ENCODE assay signal across 9 cellular contexts in the genomic region with DNA sequence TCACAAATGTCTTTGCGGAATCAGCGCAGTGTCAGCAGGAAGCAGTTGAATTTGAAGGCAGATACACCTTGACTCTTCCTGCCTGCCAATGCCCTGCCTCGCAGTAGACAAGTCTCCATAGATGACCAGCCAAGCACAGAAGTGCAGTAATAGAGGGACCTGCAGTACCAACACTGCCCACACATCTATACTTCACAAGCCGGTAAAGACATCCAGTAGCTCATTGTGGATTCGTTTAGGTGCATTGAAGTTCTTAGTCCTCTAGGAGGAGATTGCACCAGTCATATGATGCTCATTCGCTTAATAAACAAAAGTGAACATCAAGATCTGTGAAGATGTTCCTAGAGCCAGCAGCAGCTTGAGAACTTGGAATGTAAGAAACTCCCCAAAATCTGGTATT. TPM values are rescaled to one million over a fixed set of nuclear protein-coding genes. Genes with fewer than 3 reads are reported as not detected.
DNase-seq lines count a peak whose midpoint lies in the region; ATAC-seq and TF ChIP-seq lines count a peak whose summit lies in the region.
"Had no signal": no experiment of that assay in that cellular context is flagged by ENCODE, and none has a peak within 500 bp of the region (broad histone marks: within the 10 kb centered on the region; RNA-seq: fewer than 3 reads in every experiment).

No MANE protein-coding gene starts in this region.

- no peak overlapping the region for H3K4me3 Mint-ChIP-seq in MCF 10A (ENCODE audit: unreplicated experiment)
- H3K4me3 Mint-ChIP-seq: brain had no signal

- H3K9ac ChIP-seq in OCI-LY1 (ENCODE audit: low read length): no peak overlapping the region

- no peak overlapping the region for H3K27ac Mint-ChIP-seq in MCF 10A (ENCODE audit: low read depth, unreplicated experiment)
- H3K27ac Mint-ChIP-seq: brain had no signal

- no peaks in the 10 kb centered on the region for H3F3A ChIP-seq in OCI-LY1 (ENCODE audit: insufficient read depth, low read length)

- H3K4me3 ChIP-seq in breast epithelium (no peak overlapping the region), OCI-LY1 (ENCODE audit: low read depth, low read length, poor library complexity, severe bottlenecking) (no peak overlapping the region)

- H3K9me2 ChIP-seq in OCI-LY1 (ENCODE audit: low read depth, low read length): no peaks in the 10 kb centered on the region

- no peaks in the 10 kb centered on the region for H3K36me3 ChIP-seq in breast epithelium
- no peaks in the 10 kb centered on the region for H3K36me3 ChIP-seq in OCI-LY1 (ENCODE audit: insufficient read depth, low read length)

- POLR2A ChIA-PET in MCF 10A (lab: Yijun Ruan, JAX): no interaction called here

- no TSS peak for BruUV-seq in MCF 10A (replicated peaks; lab: Mats Ljungman, UMichigan)

- no peaks in the 10 kb centered on the region for H3K36me3 Mint-ChIP-seq in MCF 10A (ENCODE audit: insufficient read depth, unreplicated experiment)
- H3K36me3 Mint-ChIP-seq: brain had no signal

- no peak overlapping the region for H3K27ac ChIP-seq in breast epithelium
- no peak overlapping the region for H3K27ac ChIP-seq in OCI-LY1 (ENCODE audit: low read depth, low read length, poor library complexity, severe bottlenecking)

- intact Hi-C loops in MCF 10A (cut with micrococcal nuclease): loop anchor here (5.0 kb wide), 1 partner anchor 65 kb away; no protein-coding TSS in a partner anchor
- intact Hi-C loops in breast epithelium (cut with DNase I; ENCODE audit: low total_unique reads): no loop called here

- ATAC-seq in HG02642 (IDR thresholded peaks at IDR 0.05; ENCODE audit: poor library complexity, unreplicated experiment): peak; percentile 83
- no peak for ATAC-seq in HG03025 (IDR thresholded peaks at IDR 0.05; ENCODE audit: low FRiP score, unreplicated experiment)

- CTCF ChIA-PET in MCF 10A (lab: Yijun Ruan, JAX): no interaction called here

- H3K9me3 Mint-ChIP-seq in MCF 10A (ENCODE audit: unreplicated experiment): no peaks in the 10 kb centered on the region
- H3K9me3 Mint-ChIP-seq: brain had no signal

- H3K4me1 Mint-ChIP-seq in MCF 10A (ENCODE audit: insufficient read depth, unreplicated experiment): peaks cover 10% of the 10 kb centered on the region

- no peaks in the 10 kb centered on the region for H3K4me1 ChIP-seq in breast epithelium
- H3K4me1 ChIP-seq in OCI-LY1 (ENCODE audit: insufficient read depth, low read length, severe bottlenecking): no peaks in the 10 kb centered on the region

- DNase-seq in MCF 10A (ENCODE audit: unreplicated experiment): peak; percentile 11
- DNase-seq in breast epithelium (ENCODE audit: low spot score in 2 of 2): no peak
- DNase-seq in iris pigment epithelial cell (ENCODE audit: low read depth): peak; percentile 17
- no peak for DNase-seq in HPDE6-E6E7 (ENCODE audit: extremely low spot score)
- no peak for DNase-seq in COLO668 (lab: John Stamatoyannopoulos, UW; ENCODE audit: unreplicated experiment)

- no peaks in the 10 kb centered on the region for H3K9me3 ChIP-seq in breast epithelium
- H3K9me3 ChIP-seq in OCI-LY1 (ENCODE audit: low read length): no peaks in the 10 kb centered on the region

- H3K4me2 ChIP-seq in OCI-LY1 (ENCODE audit: low read length): no peak overlapping the region

- no peak overlapping the region for H2AFZ ChIP-seq in OCI-LY1 (ENCODE audit: low read length)

- H3K27me3 ChIP-seq in breast epithelium (peaks cover 0 to 60% of the 10 kb centered on the region in 2 donors), OCI-LY1 (ENCODE audit: insufficient read depth, low read length) (no peaks in the 10 kb centered on the region)

- H4K20me1 ChIP-seq in OCI-LY1 (ENCODE audit: insufficient read depth, low read length): no peaks in the 10 kb centered on the region

- TF ChIP-seq CTCF in MCF 10A (IDR thresholded peaks at IDR 0.05; ENCODE audit: unreplicated experiment) (peak; percentile 5), breast epithelium (IDR thresholded peaks at IDR 0.05) (peak in 1 of 3 donors; percentile 24), OCI-LY1 (IDR thresholded peaks at IDR 0.05; ENCODE audit: low read length) (peak; percentile 40; the same call in 1 of the 2 replicates)

- H3K79me2 ChIP-seq in OCI-LY1 (ENCODE audit: insufficient read depth, low read length): no peaks in the 10 kb centered on the region

- TF ChIP-seq POLR2A in breast epithelium (IDR thresholded peaks at IDR 0.05): no peak

- peaks cover 90% of the 10 kb centered on the region for H3K27me3 Mint-ChIP-seq in MCF 10A (ENCODE audit: insufficient read depth, unreplicated experiment)

RNA-seq across cellular contexts. Expression of gene IFNA2, which starts 7.1 kb away (rescaled TPM):
- total RNA-seq in MCF 10A (2022): not detected in 2 replicates
- total RNA-seq in breast epithelium: not detected

RNA-seq across cellular contexts. Expression of gene IFNA8, which starts 16.6 kb away (rescaled TPM):
- not detected in 2 replicates for total RNA-seq in MCF 10A (2022)
- total RNA-seq in breast epithelium: not detected

RNA-seq across cellular contexts. Expression of gene IFNA13, which starts 24.4 kb away (rescaled TPM):
- total RNA-seq in MCF 10A (2022): not detected in 2 replicates
- total RNA-seq in breast epithelium: not detected

RNA-seq across cellular contexts. Expression of gene IFNA6, which starts 41.6 kb away (rescaled TPM):
- not detected in 2 replicates for total RNA-seq in MCF 10A (2022)
- not detected for total RNA-seq in breast epithelium

RNA-seq across cellular contexts. Expression of gene IFNA1, which starts 48.0 kb away (rescaled TPM):
- total RNA-seq in MCF 10A (2022) (not detected in 2 replicates), breast epithelium (not detected)

Comparison
In these comparisons a context has a peak if more than half of its experiments do, and no peak if none do; other contexts are left out.
1. DNase-seq: peak in MCF 10A (single experiment) and iris pigment epithelial cell (single experiment); none in breast epithelium (0 of 2), HPDE6-E6E7 (single experiment) and COLO668 (single experiment).